Comparison of ENCODE assay signal across 9 cellular contexts in the genomic region with DNA sequence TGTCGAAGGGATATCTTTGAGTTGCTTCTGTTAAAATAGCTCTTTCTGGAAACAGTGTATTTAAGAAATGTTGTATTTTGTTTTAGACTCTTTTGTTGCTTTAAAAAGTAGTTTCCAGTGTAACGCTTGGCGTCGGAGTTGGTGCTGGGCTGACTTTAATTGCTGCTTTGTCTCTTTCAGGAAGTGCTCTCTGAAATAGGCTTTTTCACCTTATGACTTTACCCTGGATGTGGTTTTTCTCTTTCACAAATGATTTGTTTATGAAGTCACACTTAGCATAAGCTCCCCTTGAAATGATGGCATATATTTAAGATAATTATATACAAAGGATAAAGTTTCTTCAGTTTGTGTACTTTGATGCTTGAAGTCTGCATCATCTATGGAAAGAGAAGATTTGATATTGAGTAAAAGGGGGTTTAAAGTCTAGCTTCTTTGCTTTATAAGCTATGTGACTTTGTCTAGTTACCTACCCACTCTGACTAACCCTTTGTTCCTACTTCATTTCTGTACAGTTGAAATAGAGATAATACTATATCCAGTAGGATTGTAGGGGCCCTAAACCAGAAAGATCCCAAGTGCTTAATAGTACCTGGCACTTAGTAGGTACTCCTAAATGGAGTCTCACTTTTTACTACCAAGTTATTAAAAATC. TPM values are rescaled to one million over a fixed set of nuclear protein-coding genes. Genes with fewer than 3 reads are reported as not detected.
DNase-seq lines count a peak whose midpoint lies in the region; ATAC-seq and TF ChIP-seq lines count a peak whose summit lies in the region.
"Had no signal": no experiment of that assay in that cellular context is flagged by ENCODE, and none has a peak within 500 bp of the region (broad histone marks: within the 10 kb centered on the region; RNA-seq: fewer than 3 reads in every experiment).

Gene GPR18, minus strand, starts transcription at position 170 of the 651 bp plus-strand sequence. CDS start 2,507 bp downstream, outside the sequence.

- H3K36me3 ChIP-seq in thyroid gland, result no peaks in the 10 kb centered on the region

- H3K27me3 ChIP-seq in thyroid gland, result no peaks in the 10 kb centered on the region

- intact Hi-C loops in thyroid gland (cut with DNase I) (no loop called here), posterior vena cava (cut with DNase I) (no loop called here)

- WGBS in thyroid gland, 2 donors, result 74 to 83% methylated on average over 4 of the region's 4 CpGs

- no peak for TF ChIP-seq POLR2A in thyroid gland (IDR thresholded peaks at IDR 0.05)

- H3K4me3 Mint-ChIP-seq in activated naive CD8-positive, alpha-beta T cell, result peak within 1 kb of the TSS; percentile 92

- H3K27ac ChIP-seq in thyroid gland, result no peak within 1 kb of the TSS
- H3K27ac ChIP-seq: parathyroid adenoma had no signal

- peak within 1 kb of the TSS; percentile 94 for H3K27ac Mint-ChIP-seq in activated naive CD8-positive, alpha-beta T cell

- H3K27me3 Mint-ChIP-seq in activated naive CD8-positive, alpha-beta T cell, result no peaks in the 10 kb centered on the region

- no peak for TF ChIP-seq CTCF in thyroid gland (IDR thresholded peaks at IDR 0.05)

- H3K4me1 ChIP-seq in thyroid gland, result no peaks in the 10 kb centered on the region
- H3K4me1 ChIP-seq: parathyroid adenoma had no signal

- H3K4me1 Mint-ChIP-seq in activated naive CD8-positive, alpha-beta T cell (ENCODE audit: low read depth), result peaks cover 82% of the 10 kb centered on the region

- H3K4me3 ChIP-seq in GM08714 (ENCODE audit: low read length), result peak within 1 kb of the TSS; percentile 96
- H3K4me3 ChIP-seq in thyroid gland (replicated peaks in 1 of 3), result no peak within 1 kb of the TSS

- H3K9me3 Mint-ChIP-seq in activated naive CD8-positive, alpha-beta T cell (ENCODE audit: low read depth), result no peaks in the 10 kb centered on the region

- no peaks in the 10 kb centered on the region for H3K9me3 ChIP-seq in thyroid gland

- H3K36me3 Mint-ChIP-seq in activated naive CD8-positive, alpha-beta T cell, result peaks cover 14% of the 10 kb centered on the region

- ATAC-seq in GM21381 (IDR thresholded peaks at IDR 0.05; ENCODE audit: unreplicated experiment) (peak; percentile 88), HG03520 (IDR thresholded peaks at IDR 0.05; ENCODE audit: unreplicated experiment) (peak; percentile 89)

- DNase-seq in thyroid gland, result no peak
- no peak for DNase-seq in posterior vena cava (ENCODE audit: low spot score)
- no peak for DNase-seq in dedifferentiated amniotic fluid mesenchymal stem cell (ENCODE audit: extremely low spot score)
- DNase-seq in stimulated activated CD4-positive, alpha-beta T cell treated with anti-CD3 and anti-CD28 coated beads, Interleukin-2, amount 100 ng/mL, for 48 hours, result no peak

RNA-seq across cellular contexts. Expression of gene GPR18, which starts in this region (rescaled TPM):
- total RNA-seq in thyroid gland, result under 1 TPM in 2 of 4 donors, not detected in 2; 0.27 to 0.96 TPM
- not detected for total RNA-seq in posterior vena cava
